Comparison of ENCODE assay signal across 8 cellular contexts in genomic region chr17:42554250-42555121, GRCh38. TPM values are rescaled to one million over a fixed set of nuclear protein-coding genes. Genes with fewer than 3 reads are reported as not detected.
DNase-seq lines count a peak whose midpoint lies in the region; ATAC-seq and TF ChIP-seq lines count a peak whose summit lies in the region.

No MANE protein-coding gene starts in this region.

- no peaks in the 10 kb centered on the region for H3K9me2 ChIP-seq in GM23338 (ENCODE audit: insufficient read depth)

- H3K27me3 Mint-ChIP-seq in GM23338 (ENCODE audit: insufficient read depth, low read depth, poor library complexity) (peaks cover 20% of the 10 kb centered on the region), glutamatergic neuron (ENCODE audit: unreplicated experiment) (peaks cover 4% of the 10 kb centered on the region), type B pancreatic cell (no peaks in the 10 kb centered on the region)
- H3K27me3 Mint-ChIP-seq in activated naive CD8-positive, alpha-beta T cell treated with anti-CD3 and anti-CD28 coated beads for 36 hours, result no peaks in the 10 kb centered on the region

- peak; percentile 81 for ATAC-seq in GM23338
- ATAC-seq in SK-N-SH treated with all-trans-retinoic acid at 6 μM for 48 hours, result peak; percentile 88
- ATAC-seq in omental fat pad (ENCODE audit: low FRiP score), result peak; percentile 69

- peaks cover under 1% of the 10 kb centered on the region; the same call in 1 of the 2 replicates for H4K20me1 ChIP-seq in GM23338 (replicated peaks; ENCODE audit: insufficient read depth)

- H3K4me1 Mint-ChIP-seq in GM23338, result peaks cover 18% of the 10 kb centered on the region
- peaks cover 12% of the 10 kb centered on the region for H3K4me1 Mint-ChIP-seq in activated naive CD8-positive, alpha-beta T cell treated with anti-CD3 and anti-CD28 coated beads for 36 hours
- H3K4me1 Mint-ChIP-seq in glutamatergic neuron (ENCODE audit: low read depth, unreplicated experiment), result peaks cover 13% of the 10 kb centered on the region
- peaks cover 13% of the 10 kb centered on the region for H3K4me1 Mint-ChIP-seq in type B pancreatic cell (ENCODE audit: unreplicated experiment)

- H3K27ac ChIP-seq in GM23338 (ENCODE audit: low read depth), result peak overlapping the region; percentile 32; the same call in 1 of the 2 replicates

- peak overlapping the region; percentile 93 for H3K4me3 ChIP-seq in GM23338

- peak overlapping the region; percentile 92 for H3K4me2 ChIP-seq in GM23338

- H3K4me3 Mint-ChIP-seq in GM23338 (peak overlapping the region; percentile 87), glutamatergic neuron (ENCODE audit: unreplicated experiment) (peak overlapping the region; percentile 90), type B pancreatic cell (peak overlapping the region; percentile 92)
- H3K4me3 Mint-ChIP-seq in activated naive CD8-positive, alpha-beta T cell treated with anti-CD3 and anti-CD28 coated beads for 36 hours, result peak overlapping the region; percentile 91

- H3K4me1 ChIP-seq in GM23338 (ENCODE audit: insufficient read depth), result peaks cover 8% of the 10 kb centered on the region; the same call in 1 of the 2 replicates

- no peaks in the 10 kb centered on the region for H3K36me3 ChIP-seq in GM23338 (ENCODE audit: insufficient read depth)

- H3K27ac Mint-ChIP-seq in GM23338 (peak overlapping the region; percentile 78; the same call in 1 of the 2 replicates), glutamatergic neuron (ENCODE audit: unreplicated experiment) (peak overlapping the region; percentile 89), type B pancreatic cell (peak overlapping the region; percentile 84)
- peak overlapping the region; percentile 90 for H3K27ac Mint-ChIP-seq in activated naive CD8-positive, alpha-beta T cell treated with anti-CD3 and anti-CD28 coated beads for 36 hours

- no peaks in the 10 kb centered on the region for H3K27me3 ChIP-seq in GM23338 (ENCODE audit: insufficient read depth)

- H3K9me3 Mint-ChIP-seq in GM23338 (no peaks in the 10 kb centered on the region), glutamatergic neuron (ENCODE audit: unreplicated experiment) (peaks cover 6% of the 10 kb centered on the region), type B pancreatic cell (no peaks in the 10 kb centered on the region)
- no peaks in the 10 kb centered on the region for H3K9me3 Mint-ChIP-seq in activated naive CD8-positive, alpha-beta T cell treated with anti-CD3 and anti-CD28 coated beads for 36 hours

- H3K79me2 ChIP-seq in GM23338 (replicated peaks; ENCODE audit: insufficient read depth), result no peaks in the 10 kb centered on the region

- H2AFZ ChIP-seq in GM23338, result peak overlapping the region; percentile 95

- no peaks in the 10 kb centered on the region; the same call in none of the 2 replicates for H3F3A ChIP-seq in GM23338 (replicated peaks; ENCODE audit: low read depth)

- H3K36me3 Mint-ChIP-seq in GM23338 (ENCODE audit: low read depth), result no peaks in the 10 kb centered on the region; the same call in 2 of the 3 replicates
- H3K36me3 Mint-ChIP-seq in activated naive CD8-positive, alpha-beta T cell treated with anti-CD3 and anti-CD28 coated beads for 36 hours, result no peaks in the 10 kb centered on the region
- H3K36me3 Mint-ChIP-seq in glutamatergic neuron (ENCODE audit: unreplicated experiment), result no peaks in the 10 kb centered on the region
- H3K36me3 Mint-ChIP-seq in type B pancreatic cell, result no peaks in the 10 kb centered on the region

- no peak; a peak in 1 of 4 replicates for TF ChIP-seq CTCF in GM23338 (conservative IDR thresholded peaks at IDR 0.05; ENCODE audit: low read depth in 2 of 2)
- TF ChIP-seq CTCF in glutamatergic neuron (IDR thresholded peaks at IDR 0.05; ENCODE audit: partially characterized antibody, unreplicated experiment), result no peak
- no peak for TF ChIP-seq CTCF in omental fat pad (IDR thresholded peaks at IDR 0.05)
- no peak for TF ChIP-seq CTCF in type B pancreatic cell (conservative IDR thresholded peaks at IDR 0.05)

- DNase-seq in EL, result peak; percentile 87
- DNase-seq in GM23338 (ENCODE audit: low spot score), result peak; percentile 96
- peak; percentile 74 for DNase-seq in M059J (ENCODE audit: low read depth)
- DNase-seq in activated naive CD8-positive, alpha-beta T cell treated with anti-CD3 and anti-CD28 coated beads for 36 hours, result peak; percentile 90
- DNase-seq in glutamatergic neuron, result peak; percentile 97
- DNase-seq in omental fat pad (ENCODE audit: low spot score), result no peak
- DNase-seq in type B pancreatic cell (ENCODE audit: extremely low spot score, unreplicated experiment), result peak; percentile 91

TF ChIP-seq in GM23338, 12 proteins besides CTCF, POLR2A, EP300 and RAD21 (continues in another document):
- TF ChIP-seq, protein P1, sequence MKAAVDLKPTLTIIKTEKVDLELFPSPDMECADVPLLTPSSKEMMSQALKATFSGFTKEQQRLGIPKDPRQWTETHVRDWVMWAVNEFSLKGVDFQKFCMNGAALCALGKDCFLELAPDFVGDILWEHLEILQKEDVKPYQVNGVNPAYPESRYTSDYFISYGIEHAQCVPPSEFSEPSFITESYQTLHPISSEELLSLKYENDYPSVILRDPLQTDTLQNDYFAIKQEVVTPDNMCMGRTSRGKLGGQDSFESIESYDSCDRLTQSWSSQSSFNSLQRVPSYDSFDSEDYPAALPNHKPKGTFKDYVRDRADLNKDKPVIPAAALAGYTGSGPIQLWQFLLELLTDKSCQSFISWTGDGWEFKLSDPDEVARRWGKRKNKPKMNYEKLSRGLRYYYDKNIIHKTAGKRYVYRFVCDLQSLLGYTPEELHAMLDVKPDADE (IDR thresholded peaks at IDR 0.05), result peak; percentile 63

TF ChIP-seq in SK-N-SH treated with all-trans-retinoic acid at 6 μM for 48 hours, 23 proteins besides CTCF, POLR2A, EP300 and RAD21:
- TF ChIP-seq PPARA (CRISPR knock-in tag; IDR thresholded peaks at IDR 0.05; ENCODE audit: borderline replicate concordance), result no peak

RNA-seq across cellular contexts. Expression of gene HSD17B1, which starts 1.8 kb away (rescaled TPM):
- 0.97 and 1.7 TPM in 2 replicates for total RNA-seq in GM23338 (2014; rRNA removed; shearing (Covaris generic))
- polyA plus RNA-seq in GM23338 (2016; fragmentation: Nextera tagmentation; extraction: Ambion mirVana), result 1.7 and 1.8 TPM in 2 replicates
- 0.54 TPM in 1 of 2 replicates, not detected in the other for total RNA-seq in M059J (2014; rRNA removed; shearing (Covaris generic))
- total RNA-seq in activated naive CD8-positive, alpha-beta T cell treated with anti-CD3 and anti-CD28 coated beads for 36 hours, result under 1 TPM; 0.25 to 0.26 TPM
- total RNA-seq in glutamatergic neuron (ENCODE audit: unreplicated experiment) (4.1 TPM), omental fat pad (1 to 10 TPM; 1.6 to 8.7 (median 3.4) TPM), type B pancreatic cell (ENCODE audit: low replicate concordance) (2.2 and 2.7 TPM in 2 replicates)

RNA-seq across cellular contexts. Expression of gene COASY, which starts 7.5 kb away (rescaled TPM):
- 60.1 and 62.0 TPM in 2 replicates for total RNA-seq in GM23338 (2014; rRNA removed; shearing (Covaris generic))
- 72.1 and 77.5 TPM in 2 replicates for polyA plus RNA-seq in GM23338 (2016; fragmentation: Nextera tagmentation; extraction: Ambion mirVana)
- 31.3 and 33.0 TPM in 2 replicates for total RNA-seq in M059J (2014; rRNA removed; shearing (Covaris generic))
- total RNA-seq in activated naive CD8-positive, alpha-beta T cell treated with anti-CD3 and anti-CD28 coated beads for 36 hours, result 100 to 1,000 TPM; 111 TPM
- total RNA-seq in glutamatergic neuron (ENCODE audit: unreplicated experiment) (57.4 TPM), omental fat pad (10 to 100 TPM; 21.8 to 33.5 (median 26.2) TPM), type B pancreatic cell (ENCODE audit: low replicate concordance) (78.0 and 80.8 TPM in 2 replicates)

RNA-seq across cellular contexts. Expression of gene MLX, which starts 12.4 kb away (rescaled TPM):
- total RNA-seq in GM23338 (2014; rRNA removed; shearing (Covaris generic)), result 23.3 and 34.1 TPM in 2 replicates
- polyA plus RNA-seq in GM23338 (2016; fragmentation: Nextera tagmentation; extraction: Ambion mirVana), result 28.8 and 33.2 TPM in 2 replicates
- 39.1 and 42.6 TPM in 2 replicates for total RNA-seq in M059J (2014; rRNA removed; shearing (Covaris generic))
- total RNA-seq in activated naive CD8-positive, alpha-beta T cell treated with anti-CD3 and anti-CD28 coated beads for 36 hours, result 10 to 100 TPM; 57.3 to 57.5 TPM
- total RNA-seq in glutamatergic neuron (ENCODE audit: unreplicated experiment) (62.5 TPM), omental fat pad (10 to 100 TPM; 41.8 to 53.0 (median 50.3) TPM), type B pancreatic cell (ENCODE audit: low replicate concordance) (31.3 and 32.3 TPM in 2 replicates)

RNA-seq across cellular contexts. Expression of gene NAGLU, which starts 18.4 kb away (rescaled TPM):
- 21.9 and 31.2 TPM in 2 replicates for total RNA-seq in GM23338 (2014; rRNA removed; shearing (Covaris generic))
- 12.0 and 13.0 TPM in 2 replicates for polyA plus RNA-seq in GM23338 (2016; fragmentation: Nextera tagmentation; extraction: Ambion mirVana)
- 19.3 and 27.8 TPM in 2 replicates for total RNA-seq in M059J (2014; rRNA removed; shearing (Covaris generic))
- total RNA-seq in activated naive CD8-positive, alpha-beta T cell treated with anti-CD3 and anti-CD28 coated beads for 36 hours, result 10 to 100 TPM; 10.6 to 13.6 TPM
- total RNA-seq in glutamatergic neuron (ENCODE audit: unreplicated experiment) (42.8 TPM), omental fat pad (10 to 100 TPM; 48.5 to 80.9 (median 57.3) TPM), type B pancreatic cell (ENCODE audit: low replicate concordance) (24.0 and 26.5 TPM in 2 replicates)

RNA-seq across cellular contexts. Expression of gene PSMC3IP, which starts 23.0 kb away (rescaled TPM):
- 14.7 and 18.5 TPM in 2 replicates for total RNA-seq in GM23338 (2014; rRNA removed; shearing (Covaris generic))
- 29.5 and 32.7 TPM in 2 replicates for polyA plus RNA-seq in GM23338 (2016; fragmentation: Nextera tagmentation; extraction: Ambion mirVana)
- total RNA-seq in M059J (2014; rRNA removed; shearing (Covaris generic)), result 16.0 and 23.2 TPM in 2 replicates
- total RNA-seq in activated naive CD8-positive, alpha-beta T cell treated with anti-CD3 and anti-CD28 coated beads for 36 hours, result 10 to 100 TPM; 32.5 to 36.2 TPM
- total RNA-seq in glutamatergic neuron (ENCODE audit: unreplicated experiment) (12.0 TPM), omental fat pad (1 to 10 TPM; 1.7 to 4.7 (median 3.3) TPM), type B pancreatic cell (ENCODE audit: low replicate concordance) (10.6 and 22.6 TPM in 2 replicates)
